8 cellular contexts compared by ENCODE assay signal in the genomic region with DNA sequence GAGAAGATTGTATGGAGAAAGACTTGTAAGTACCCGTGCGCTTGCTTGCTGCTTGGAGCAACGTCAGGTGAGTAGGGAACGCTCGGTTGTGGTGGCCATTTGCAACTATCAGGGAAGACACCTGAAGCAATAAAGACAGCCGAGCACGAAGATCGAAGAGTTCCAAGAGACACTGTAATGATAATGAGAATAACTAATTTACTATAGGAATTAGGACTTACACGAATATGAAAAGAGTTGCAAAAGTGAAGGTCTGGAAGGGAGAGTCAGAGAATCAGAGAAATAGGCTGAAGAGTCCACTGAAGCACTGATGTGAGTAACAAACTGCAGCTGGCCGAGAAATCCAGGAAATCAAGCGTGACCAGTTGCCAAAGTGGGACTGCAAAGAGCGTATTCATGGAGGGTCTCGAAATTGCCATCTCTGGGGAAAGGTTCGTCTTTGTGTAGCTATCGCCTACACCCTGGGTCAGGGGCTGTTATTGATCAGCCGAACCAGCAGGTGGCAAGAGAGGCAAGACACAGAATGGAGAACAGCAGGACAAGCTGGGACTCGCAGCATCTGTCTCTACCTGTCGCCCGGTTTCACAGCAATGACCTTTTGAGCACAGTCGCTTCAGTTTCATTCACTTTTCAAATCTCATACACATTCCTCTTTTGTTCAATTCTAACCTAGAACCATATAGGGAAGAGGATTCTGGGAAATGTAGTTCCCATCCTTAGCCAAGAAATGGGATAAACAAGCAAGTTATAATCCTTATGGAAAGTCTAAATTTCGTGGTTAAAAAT. TPM values are rescaled to one million over a fixed set of nuclear protein-coding genes. Genes with fewer than 3 reads are reported as not detected.
A peak's percentile ranks its signal among the peaks of the same experiment; 100 is the strongest.
DNase-seq lines count a peak whose midpoint lies in the region; ATAC-seq, FAIRE-seq and TF ChIP-seq lines count a peak whose summit lies in the region.

No MANE protein-coding gene starts in this region.

- DNase-seq in GM12891 (ENCODE audit: insufficient read length, low spot score) (peak; percentile 46), NCI-H1105 (lab: John Stamatoyannopoulos, UW) (peak; percentile 83), SW480 (ENCODE audit: low spot score) (peak; percentile 83), amniotic epithelial cell (ENCODE audit: low read depth) (peak; percentile 39), left ventricle myocardium superior (peak; percentile 58), putamen (ENCODE audit: low spot score) (peak; percentile 79), GOT3 (lab: John Stamatoyannopoulos, UW) (no peak)

- FAIRE-seq in GM12891 (lab: Jason Lieb, UNC), result peak; percentile 93

- TF ChIP-seq POLR2A in GM12891 (IDR thresholded peaks at IDR 0.05; ENCODE audit: low read depth, low read length), result no peak

- intact Hi-C loops in left ventricle myocardium superior (cut with micrococcal nuclease), result loop anchor here (2.0 kb wide), 1 partner anchor 166 kb away; no protein-coding TSS in a partner anchor

- ATAC-seq in HG02759 (IDR thresholded peaks at IDR 0.05; ENCODE audit: unreplicated experiment) (peak; percentile 100), left ventricle myocardium superior (peak; percentile 96)

TF ChIP-seq in GM12891, 5 proteins besides CTCF, POLR2A, EP300 and RAD21:
- TF ChIP-seq TAF1 (IDR thresholded peaks at IDR 0.05; ENCODE audit: low read depth, low read length) (no peak), SPI1 (IDR thresholded peaks at IDR 0.05; ENCODE audit: low read depth, low read length) (0 out of 2 replicates have a peak, but pooled peaks have one; percentile 19), POLR2AphosphoS5 (IDR thresholded peaks at IDR 0.05; ENCODE audit: low read depth, low read length) (no peak), PAX5 (IDR thresholded peaks at IDR 0.05; ENCODE audit: insufficient read depth, low read length, severe bottlenecking) (no peak), POU2F2 (IDR thresholded peaks at IDR 0.05; ENCODE audit: low read depth, low read length) (0 out of 2 replicates have a peak, but pooled peaks have one; percentile 44)
TF ChIP-seq in GM12891: peak in this region for 2.

RNA-seq across cellular contexts. Expression of a gene that starts 26.2 kb away (rescaled TPM):
- 35.5 TPM for polyA plus RNA-seq in GM12891 (2012; ENCODE audit: low read depth, missing spikeins)
- 39.1 TPM for total RNA-seq in left ventricle myocardium superior

RNA-seq across cellular contexts. Expression of a gene that starts 37.2 kb away (rescaled TPM):
- 13.0 TPM for polyA plus RNA-seq in GM12891 (2012; ENCODE audit: low read depth, missing spikeins)
- total RNA-seq in left ventricle myocardium superior, result 37.7 TPM
